8 cellular contexts compared by ENCODE assay signal in genomic region chr18:35972197-35973000, GRCh38.
DNase-seq lines count a peak whose midpoint lies in the region; ATAC-seq and TF ChIP-seq lines count a peak whose summit lies in the region.

TSS of gene RMP24 (plus strand) at chr18:35972679.

- no peaks in the 10 kb centered on the region for H3K9me3 Mint-ChIP-seq in nephron

- H3K27me3 Mint-ChIP-seq in nephron (ENCODE audit: low read depth) = no peaks in the 10 kb centered on the region

- peak within 1 kb of the TSS; percentile 91 to 97 (median 94) for H3K4me3 Mint-ChIP-seq in nephron

- H3K4me3 ChIP-seq in LNCaP clone FGC (ENCODE audit: low read depth, low read length) (peak within 1 kb of the TSS; percentile 66), fibroblast of the aortic adventitia (ENCODE audit: low read depth, low read length) (peak within 1 kb of the TSS; percentile 94)

- ATAC-seq in stimulated activated naive CD8-positive, alpha-beta T cell treated with anti-CD3 and anti-CD28 coated beads, Interleukin-15, Interleukin-2, amounts not matched to agents 100 U/mL and 50 U/mL, for 24 hours = peak; percentile 92

- TF ChIP-seq CTCF in LNCaP clone FGC (IDR thresholded peaks at IDR 0.05; ENCODE audit: control insufficient read depth, extremely low read depth, insufficient read depth) (no peak), fibroblast of the aortic adventitia (IDR thresholded peaks at IDR 0.05; ENCODE audit: insufficient read depth, low read length) (no peak), nephron (IDR thresholded peaks at IDR 0.05; ENCODE audit: unreplicated experiment in 3 of 3) (no peak)

- H3K36me3 Mint-ChIP-seq in nephron (ENCODE audit: low read depth) = peaks cover 23% of the 10 kb centered on the region

- DNase-seq in EL (peak; percentile 94), H4 (ENCODE audit: low spot score) (peak; percentile 90), LNCaP clone FGC (ENCODE audit: low read depth) (peak; percentile 90), RPMI8226 (peak; percentile 99), fibroblast of the aortic adventitia (ENCODE audit: low read depth) (peak; percentile 96)
- DNase-seq in activated T-helper 9 cell treated with anti-CD3 and anti-CD28 coated beads, Interleukin-2, amount 50 U/mL, for 16 hours (ENCODE audit: low read depth) = peak; percentile 89
- DNase-seq in stimulated activated naive CD8-positive, alpha-beta T cell treated with anti-CD3 and anti-CD28 coated beads, Interleukin-15, Interleukin-2, amounts not matched to agents 100 U/mL and 50 U/mL, for 24 hours = peak; percentile 93

- H3K4me1 Mint-ChIP-seq in nephron = peaks cover 20% of the 10 kb centered on the region

- peak within 1 kb of the TSS; percentile 81 to 89 (median 82) for H3K27ac Mint-ChIP-seq in nephron

Comparison
In these comparisons a context has a peak if more than half of its experiments do, and no peak if none do; other contexts are left out.
1. Peak in every context shown above with its lines: DNase-seq, ATAC-seq and H3K4me3 ChIP-seq.